ENCODE assay signal across 1 cellular context in the genomic region with DNA sequence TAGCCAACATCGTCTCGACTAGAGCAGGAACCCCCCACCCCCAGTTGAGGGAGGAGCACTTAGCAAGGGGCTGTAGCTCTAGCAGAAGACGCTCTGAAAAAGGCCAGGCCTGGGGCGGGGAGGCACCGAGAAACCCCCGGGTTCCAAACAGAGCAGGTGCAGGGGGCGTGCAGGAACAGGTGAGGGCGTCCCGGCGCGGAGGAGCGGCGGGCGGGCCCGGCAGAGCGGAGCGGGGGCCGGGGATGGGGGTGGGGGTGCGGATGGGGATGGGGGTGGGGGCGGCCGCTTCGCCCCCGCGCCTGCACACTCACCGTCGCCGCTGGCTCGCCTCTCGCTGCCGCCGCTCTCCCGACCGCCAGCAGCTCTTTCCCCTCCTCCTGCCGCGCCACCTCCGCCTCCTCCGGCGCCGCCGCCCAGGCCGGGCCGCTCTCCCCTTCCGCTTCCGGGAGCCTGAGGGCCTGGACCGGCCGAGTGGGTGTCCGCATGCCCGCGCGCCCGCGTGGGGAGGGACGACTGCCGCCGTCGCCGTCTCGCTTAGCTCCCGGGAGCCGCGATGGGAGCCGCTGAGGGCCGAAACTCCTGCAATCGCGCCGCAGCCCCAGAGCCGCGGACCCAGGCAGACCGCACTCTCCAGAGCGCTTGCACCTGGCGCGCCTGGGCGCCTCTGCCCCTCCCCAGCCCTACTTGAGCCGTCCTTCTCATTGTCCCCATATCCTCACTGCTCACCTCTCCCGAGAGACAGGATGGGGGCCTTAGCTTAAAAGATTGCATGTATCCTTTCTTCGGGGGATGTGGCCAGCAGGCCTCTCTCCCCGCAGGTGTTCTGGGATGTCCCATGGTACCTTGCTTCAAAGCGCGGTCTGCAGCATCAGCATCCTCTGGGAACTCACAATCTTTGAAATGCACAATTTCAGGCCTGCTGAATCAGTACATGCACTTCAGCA.
TF ChIP-seq lines count a peak whose summit lies in the region.

A gene with protein sequence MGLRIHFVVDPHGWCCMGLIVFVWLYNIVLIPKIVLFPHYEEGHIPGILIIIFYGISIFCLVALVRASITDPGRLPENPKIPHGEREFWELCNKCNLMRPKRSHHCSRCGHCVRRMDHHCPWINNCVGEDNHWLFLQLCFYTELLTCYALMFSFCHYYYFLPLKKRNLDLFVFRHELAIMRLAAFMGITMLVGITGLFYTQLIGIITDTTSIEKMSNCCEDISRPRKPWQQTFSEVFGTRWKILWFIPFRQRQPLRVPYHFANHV (minus strand): TSS at position 515 of the 944 bp plus-strand sequence. CDS start 19,092 bp downstream, outside the sequence.

TF ChIP-seq in K562, 482 proteins besides CTCF, POLR2A, EP300 and RAD21 (continued from another document and continues in another):
- TF ChIP-seq, protein P1, sequence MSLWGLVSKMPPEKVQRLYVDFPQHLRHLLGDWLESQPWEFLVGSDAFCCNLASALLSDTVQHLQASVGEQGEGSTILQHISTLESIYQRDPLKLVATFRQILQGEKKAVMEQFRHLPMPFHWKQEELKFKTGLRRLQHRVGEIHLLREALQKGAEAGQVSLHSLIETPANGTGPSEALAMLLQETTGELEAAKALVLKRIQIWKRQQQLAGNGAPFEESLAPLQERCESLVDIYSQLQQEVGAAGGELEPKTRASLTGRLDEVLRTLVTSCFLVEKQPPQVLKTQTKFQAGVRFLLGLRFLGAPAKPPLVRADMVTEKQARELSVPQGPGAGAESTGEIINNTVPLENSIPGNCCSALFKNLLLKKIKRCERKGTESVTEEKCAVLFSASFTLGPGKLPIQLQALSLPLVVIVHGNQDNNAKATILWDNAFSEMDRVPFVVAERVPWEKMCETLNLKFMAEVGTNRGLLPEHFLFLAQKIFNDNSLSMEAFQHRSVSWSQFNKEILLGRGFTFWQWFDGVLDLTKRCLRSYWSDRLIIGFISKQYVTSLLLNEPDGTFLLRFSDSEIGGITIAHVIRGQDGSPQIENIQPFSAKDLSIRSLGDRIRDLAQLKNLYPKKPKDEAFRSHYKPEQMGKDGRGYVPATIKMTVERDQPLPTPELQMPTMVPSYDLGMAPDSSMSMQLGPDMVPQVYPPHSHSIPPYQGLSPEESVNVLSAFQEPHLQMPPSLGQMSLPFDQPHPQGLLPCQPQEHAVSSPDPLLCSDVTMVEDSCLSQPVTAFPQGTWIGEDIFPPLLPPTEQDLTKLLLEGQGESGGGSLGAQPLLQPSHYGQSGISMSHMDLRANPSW (CRISPR knock-in tag; IDR thresholded peaks at IDR 0.05) = no peak
- TF ChIP-seq, protein P2, sequence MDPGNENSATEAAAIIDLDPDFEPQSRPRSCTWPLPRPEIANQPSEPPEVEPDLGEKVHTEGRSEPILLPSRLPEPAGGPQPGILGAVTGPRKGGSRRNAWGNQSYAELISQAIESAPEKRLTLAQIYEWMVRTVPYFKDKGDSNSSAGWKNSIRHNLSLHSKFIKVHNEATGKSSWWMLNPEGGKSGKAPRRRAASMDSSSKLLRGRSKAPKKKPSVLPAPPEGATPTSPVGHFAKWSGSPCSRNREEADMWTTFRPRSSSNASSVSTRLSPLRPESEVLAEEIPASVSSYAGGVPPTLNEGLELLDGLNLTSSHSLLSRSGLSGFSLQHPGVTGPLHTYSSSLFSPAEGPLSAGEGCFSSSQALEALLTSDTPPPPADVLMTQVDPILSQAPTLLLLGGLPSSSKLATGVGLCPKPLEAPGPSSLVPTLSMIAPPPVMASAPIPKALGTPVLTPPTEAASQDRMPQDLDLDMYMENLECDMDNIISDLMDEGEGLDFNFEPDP (CRISPR knock-in tag; IDR thresholded peaks at IDR 0.05) = no peak
- TF ChIP-seq NCOA2 (IDR thresholded peaks at IDR 0.05; ENCODE audit: partially characterized antibody in 2 of 2) (no peak), CTBP1 (IDR thresholded peaks at IDR 0.05; ENCODE audit: borderline replicate concordance) (0 out of 2 replicates have a peak, but pooled peaks have one; percentile 19), EGR1 (conservative IDR thresholded peaks at IDR 0.05) (peak; percentile 26; the same call in 1 of the 2 replicates), RB1 (IDR thresholded peaks at IDR 0.05; ENCODE audit: low read depth) (no peak), NR2C2 (CRISPR knock-in tag; IDR thresholded peaks at IDR 0.05) (no peak), NR2C2 (tag; IDR thresholded peaks at IDR 0.05) (peak; percentile 68), CXXC5 (CRISPR knock-in tag; IDR thresholded peaks at IDR 0.05) (0 out of 2 replicates have a peak, but pooled peaks have one; percentile 34), SMAD4 (CRISPR knock-in tag; conservative IDR thresholded peaks at IDR 0.05) (peak; percentile 36; the same call in 1 of the 2 replicates), PHF8 (IDR thresholded peaks at IDR 0.05; ENCODE audit: borderline replicate concordance, low read length) (peak; percentile 53; the same call in 1 of the 2 replicates), ELF1 (tag; IDR thresholded peaks at IDR 0.05) (peak; percentile 75), RBFOX2 (IDR thresholded peaks at IDR 0.05; ENCODE audit: low read depth, low read length) (peak; percentile 70), ZNF77 (CRISPR knock-in tag; IDR thresholded peaks at IDR 0.05) (no peak), GABPA (tag; conservative IDR thresholded peaks at IDR 0.05; ENCODE audit: low read depth) (peak; percentile 81), ZNF699 (CRISPR knock-in tag; IDR thresholded peaks at IDR 0.05; ENCODE audit: insufficient replicate concordance) (no peak), MYNN (IDR thresholded peaks at IDR 0.05) (no peak), MYNN (CRISPR knock-in tag; IDR thresholded peaks at IDR 0.05) (no peak), ZFX (CRISPR knock-in tag; IDR thresholded peaks at IDR 0.05) (peak; percentile 55)
- TF ChIP-seq, protein P3, sequence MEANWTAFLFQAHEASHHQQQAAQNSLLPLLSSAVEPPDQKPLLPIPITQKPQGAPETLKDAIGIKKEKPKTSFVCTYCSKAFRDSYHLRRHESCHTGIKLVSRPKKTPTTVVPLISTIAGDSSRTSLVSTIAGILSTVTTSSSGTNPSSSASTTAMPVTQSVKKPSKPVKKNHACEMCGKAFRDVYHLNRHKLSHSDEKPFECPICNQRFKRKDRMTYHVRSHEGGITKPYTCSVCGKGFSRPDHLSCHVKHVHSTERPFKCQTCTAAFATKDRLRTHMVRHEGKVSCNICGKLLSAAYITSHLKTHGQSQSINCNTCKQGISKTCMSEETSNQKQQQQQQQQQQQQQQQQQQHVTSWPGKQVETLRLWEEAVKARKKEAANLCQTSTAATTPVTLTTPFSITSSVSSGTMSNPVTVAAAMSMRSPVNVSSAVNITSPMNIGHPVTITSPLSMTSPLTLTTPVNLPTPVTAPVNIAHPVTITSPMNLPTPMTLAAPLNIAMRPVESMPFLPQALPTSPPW (CRISPR knock-in tag; IDR thresholded peaks at IDR 0.05) = peak; percentile 26; the same call in 1 of the 2 replicates
- TF ChIP-seq, protein P4, sequence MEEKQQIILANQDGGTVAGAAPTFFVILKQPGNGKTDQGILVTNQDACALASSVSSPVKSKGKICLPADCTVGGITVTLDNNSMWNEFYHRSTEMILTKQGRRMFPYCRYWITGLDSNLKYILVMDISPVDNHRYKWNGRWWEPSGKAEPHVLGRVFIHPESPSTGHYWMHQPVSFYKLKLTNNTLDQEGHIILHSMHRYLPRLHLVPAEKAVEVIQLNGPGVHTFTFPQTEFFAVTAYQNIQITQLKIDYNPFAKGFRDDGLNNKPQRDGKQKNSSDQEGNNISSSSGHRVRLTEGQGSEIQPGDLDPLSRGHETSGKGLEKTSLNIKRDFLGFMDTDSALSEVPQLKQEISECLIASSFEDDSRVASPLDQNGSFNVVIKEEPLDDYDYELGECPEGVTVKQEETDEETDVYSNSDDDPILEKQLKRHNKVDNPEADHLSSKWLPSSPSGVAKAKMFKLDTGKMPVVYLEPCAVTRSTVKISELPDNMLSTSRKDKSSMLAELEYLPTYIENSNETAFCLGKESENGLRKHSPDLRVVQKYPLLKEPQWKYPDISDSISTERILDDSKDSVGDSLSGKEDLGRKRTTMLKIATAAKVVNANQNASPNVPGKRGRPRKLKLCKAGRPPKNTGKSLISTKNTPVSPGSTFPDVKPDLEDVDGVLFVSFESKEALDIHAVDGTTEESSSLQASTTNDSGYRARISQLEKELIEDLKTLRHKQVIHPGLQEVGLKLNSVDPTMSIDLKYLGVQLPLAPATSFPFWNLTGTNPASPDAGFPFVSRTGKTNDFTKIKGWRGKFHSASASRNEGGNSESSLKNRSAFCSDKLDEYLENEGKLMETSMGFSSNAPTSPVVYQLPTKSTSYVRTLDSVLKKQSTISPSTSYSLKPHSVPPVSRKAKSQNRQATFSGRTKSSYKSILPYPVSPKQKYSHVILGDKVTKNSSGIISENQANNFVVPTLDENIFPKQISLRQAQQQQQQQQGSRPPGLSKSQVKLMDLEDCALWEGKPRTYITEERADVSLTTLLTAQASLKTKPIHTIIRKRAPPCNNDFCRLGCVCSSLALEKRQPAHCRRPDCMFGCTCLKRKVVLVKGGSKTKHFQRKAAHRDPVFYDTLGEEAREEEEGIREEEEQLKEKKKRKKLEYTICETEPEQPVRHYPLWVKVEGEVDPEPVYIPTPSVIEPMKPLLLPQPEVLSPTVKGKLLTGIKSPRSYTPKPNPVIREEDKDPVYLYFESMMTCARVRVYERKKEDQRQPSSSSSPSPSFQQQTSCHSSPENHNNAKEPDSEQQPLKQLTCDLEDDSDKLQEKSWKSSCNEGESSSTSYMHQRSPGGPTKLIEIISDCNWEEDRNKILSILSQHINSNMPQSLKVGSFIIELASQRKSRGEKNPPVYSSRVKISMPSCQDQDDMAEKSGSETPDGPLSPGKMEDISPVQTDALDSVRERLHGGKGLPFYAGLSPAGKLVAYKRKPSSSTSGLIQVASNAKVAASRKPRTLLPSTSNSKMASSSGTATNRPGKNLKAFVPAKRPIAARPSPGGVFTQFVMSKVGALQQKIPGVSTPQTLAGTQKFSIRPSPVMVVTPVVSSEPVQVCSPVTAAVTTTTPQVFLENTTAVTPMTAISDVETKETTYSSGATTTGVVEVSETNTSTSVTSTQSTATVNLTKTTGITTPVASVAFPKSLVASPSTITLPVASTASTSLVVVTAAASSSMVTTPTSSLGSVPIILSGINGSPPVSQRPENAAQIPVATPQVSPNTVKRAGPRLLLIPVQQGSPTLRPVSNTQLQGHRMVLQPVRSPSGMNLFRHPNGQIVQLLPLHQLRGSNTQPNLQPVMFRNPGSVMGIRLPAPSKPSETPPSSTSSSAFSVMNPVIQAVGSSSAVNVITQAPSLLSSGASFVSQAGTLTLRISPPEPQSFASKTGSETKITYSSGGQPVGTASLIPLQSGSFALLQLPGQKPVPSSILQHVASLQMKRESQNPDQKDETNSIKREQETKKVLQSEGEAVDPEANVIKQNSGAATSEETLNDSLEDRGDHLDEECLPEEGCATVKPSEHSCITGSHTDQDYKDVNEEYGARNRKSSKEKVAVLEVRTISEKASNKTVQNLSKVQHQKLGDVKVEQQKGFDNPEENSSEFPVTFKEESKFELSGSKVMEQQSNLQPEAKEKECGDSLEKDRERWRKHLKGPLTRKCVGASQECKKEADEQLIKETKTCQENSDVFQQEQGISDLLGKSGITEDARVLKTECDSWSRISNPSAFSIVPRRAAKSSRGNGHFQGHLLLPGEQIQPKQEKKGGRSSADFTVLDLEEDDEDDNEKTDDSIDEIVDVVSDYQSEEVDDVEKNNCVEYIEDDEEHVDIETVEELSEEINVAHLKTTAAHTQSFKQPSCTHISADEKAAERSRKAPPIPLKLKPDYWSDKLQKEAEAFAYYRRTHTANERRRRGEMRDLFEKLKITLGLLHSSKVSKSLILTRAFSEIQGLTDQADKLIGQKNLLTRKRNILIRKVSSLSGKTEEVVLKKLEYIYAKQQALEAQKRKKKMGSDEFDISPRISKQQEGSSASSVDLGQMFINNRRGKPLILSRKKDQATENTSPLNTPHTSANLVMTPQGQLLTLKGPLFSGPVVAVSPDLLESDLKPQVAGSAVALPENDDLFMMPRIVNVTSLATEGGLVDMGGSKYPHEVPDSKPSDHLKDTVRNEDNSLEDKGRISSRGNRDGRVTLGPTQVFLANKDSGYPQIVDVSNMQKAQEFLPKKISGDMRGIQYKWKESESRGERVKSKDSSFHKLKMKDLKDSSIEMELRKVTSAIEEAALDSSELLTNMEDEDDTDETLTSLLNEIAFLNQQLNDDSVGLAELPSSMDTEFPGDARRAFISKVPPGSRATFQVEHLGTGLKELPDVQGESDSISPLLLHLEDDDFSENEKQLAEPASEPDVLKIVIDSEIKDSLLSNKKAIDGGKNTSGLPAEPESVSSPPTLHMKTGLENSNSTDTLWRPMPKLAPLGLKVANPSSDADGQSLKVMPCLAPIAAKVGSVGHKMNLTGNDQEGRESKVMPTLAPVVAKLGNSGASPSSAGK (IDR thresholded peaks at IDR 0.05) = peak; percentile 62; the same call in 1 of the 2 replicates
- TF ChIP-seq, protein P5, sequence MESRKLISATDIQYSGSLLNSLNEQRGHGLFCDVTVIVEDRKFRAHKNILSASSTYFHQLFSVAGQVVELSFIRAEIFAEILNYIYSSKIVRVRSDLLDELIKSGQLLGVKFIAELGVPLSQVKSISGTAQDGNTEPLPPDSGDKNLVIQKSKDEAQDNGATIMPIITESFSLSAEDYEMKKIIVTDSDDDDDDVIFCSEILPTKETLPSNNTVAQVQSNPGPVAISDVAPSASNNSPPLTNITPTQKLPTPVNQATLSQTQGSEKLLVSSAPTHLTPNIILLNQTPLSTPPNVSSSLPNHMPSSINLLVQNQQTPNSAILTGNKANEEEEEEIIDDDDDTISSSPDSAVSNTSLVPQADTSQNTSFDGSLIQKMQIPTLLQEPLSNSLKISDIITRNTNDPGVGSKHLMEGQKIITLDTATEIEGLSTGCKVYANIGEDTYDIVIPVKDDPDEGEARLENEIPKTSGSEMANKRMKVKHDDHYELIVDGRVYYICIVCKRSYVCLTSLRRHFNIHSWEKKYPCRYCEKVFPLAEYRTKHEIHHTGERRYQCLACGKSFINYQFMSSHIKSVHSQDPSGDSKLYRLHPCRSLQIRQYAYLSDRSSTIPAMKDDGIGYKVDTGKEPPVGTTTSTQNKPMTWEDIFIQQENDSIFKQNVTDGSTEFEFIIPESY (CRISPR knock-in tag; IDR thresholded peaks at IDR 0.05) = peak; percentile 76
- TF ChIP-seq, protein P6, sequence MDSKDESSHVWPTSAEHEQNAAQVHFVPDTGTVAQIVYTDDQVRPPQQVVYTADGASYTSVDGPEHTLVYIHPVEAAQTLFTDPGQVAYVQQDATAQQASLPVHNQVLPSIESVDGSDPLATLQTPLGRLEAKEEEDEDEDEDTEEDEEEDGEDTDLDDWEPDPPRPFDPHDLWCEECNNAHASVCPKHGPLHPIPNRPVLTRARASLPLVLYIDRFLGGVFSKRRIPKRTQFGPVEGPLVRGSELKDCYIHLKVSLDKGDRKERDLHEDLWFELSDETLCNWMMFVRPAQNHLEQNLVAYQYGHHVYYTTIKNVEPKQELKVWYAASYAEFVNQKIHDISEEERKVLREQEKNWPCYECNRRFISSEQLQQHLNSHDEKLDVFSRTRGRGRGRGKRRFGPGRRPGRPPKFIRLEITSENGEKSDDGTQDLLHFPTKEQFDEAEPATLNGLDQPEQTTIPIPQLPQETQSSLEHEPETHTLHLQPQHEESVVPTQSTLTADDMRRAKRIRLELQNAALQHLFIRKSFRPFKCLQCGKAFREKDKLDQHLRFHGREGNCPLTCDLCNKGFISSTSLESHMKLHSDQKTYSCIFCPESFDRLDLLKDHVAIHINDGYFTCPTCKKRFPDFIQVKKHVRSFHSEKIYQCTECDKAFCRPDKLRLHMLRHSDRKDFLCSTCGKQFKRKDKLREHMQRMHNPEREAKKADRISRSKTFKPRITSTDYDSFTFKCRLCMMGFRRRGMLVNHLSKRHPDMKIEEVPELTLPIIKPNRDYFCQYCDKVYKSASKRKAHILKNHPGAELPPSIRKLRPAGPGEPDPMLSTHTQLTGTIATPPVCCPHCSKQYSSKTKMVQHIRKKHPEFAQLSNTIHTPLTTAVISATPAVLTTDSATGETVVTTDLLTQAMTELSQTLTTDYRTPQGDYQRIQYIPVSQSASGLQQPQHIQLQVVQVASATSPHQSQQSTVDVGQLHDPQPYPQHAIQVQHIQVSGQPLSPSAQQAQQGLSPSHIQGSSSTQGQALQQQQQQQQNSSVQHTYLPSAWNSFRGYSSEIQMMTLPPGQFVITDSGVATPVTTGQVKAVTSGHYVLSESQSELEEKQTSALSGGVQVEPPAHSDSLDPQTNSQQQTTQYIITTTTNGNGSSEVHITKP (IDR thresholded peaks at IDR 0.05; ENCODE audit: partially characterized antibody) = peak; percentile 77
